In genomic region chr2:84908948-84909713, GRCh38 we compare ENCODE assay signal across 10 cellular contexts. TPM values are rescaled to one million over a fixed set of nuclear protein-coding genes. Genes with fewer than 3 reads are reported as not detected.
DNase-seq lines count a peak whose midpoint lies in the region; TF ChIP-seq lines count a peak whose summit lies in the region.
"Had no signal": no experiment of that assay in that cellular context is flagged by ENCODE, and none has a peak within 500 bp of the region (broad histone marks: within the 10 kb centered on the region; RNA-seq: fewer than 3 reads in every experiment).

No MANE protein-coding gene starts in this region.

- H3K79me2 ChIP-seq in OCI-LY3 (ENCODE audit: low read length), result peaks cover 21% of the 10 kb centered on the region

- peaks cover 3% of the 10 kb centered on the region for H3K79me1 ChIP-seq in neuronal stem cell (ENCODE audit: low read depth, low read length)

- H4K8ac ChIP-seq in neuronal stem cell (ENCODE audit: low read depth, low read length), result no peak overlapping the region

- H3K27me3 ChIP-seq in OCI-LY3 (ENCODE audit: low read depth, low read length) (peaks cover 6% of the 10 kb centered on the region; the same call in 1 of the 2 replicates), neuronal stem cell (ENCODE audit: control insufficient read depth in 3 of 3, insufficient read depth in 3 of 3, low read depth in 1 of 3, low read length in 3 of 3) (peaks cover 0 to 7% (median 0%) of the 10 kb centered on the region in 3 experiments)

- H2AFZ ChIP-seq in OCI-LY3 (ENCODE audit: low read depth, low read length) (no peak overlapping the region), neuronal stem cell (ENCODE audit: low read length) (no peak overlapping the region)

- peaks cover 22% of the 10 kb centered on the region for H3K36me3 Mint-ChIP-seq in chondrocyte (ENCODE audit: low read depth)

- no peak overlapping the region for H3K4ac ChIP-seq in neuronal stem cell (ENCODE audit: low read length)

- H3K14ac ChIP-seq in neuronal stem cell (ENCODE audit: low read length), result no peak overlapping the region

- H2BK15ac ChIP-seq in neuronal stem cell (ENCODE audit: low read length), result no peak overlapping the region

- peaks cover 15% of the 10 kb centered on the region for H3K9me3 Mint-ChIP-seq in chondrocyte (ENCODE audit: low read depth)

- peaks cover 15% of the 10 kb centered on the region for H4K20me1 ChIP-seq in OCI-LY3 (ENCODE audit: insufficient read depth, low read length)

- no CpG with 5 or more reads among the region's 2 CpGs for WGBS in neuronal stem cell (ENCODE audit: extremely low coverage in 2 of 2, insufficient read length in 2 of 2, insufficient replicate concordance in 1 of 2), 2 donors

- no peak overlapping the region for H2BK120ac ChIP-seq in neuronal stem cell (ENCODE audit: low read depth, low read length)

- H3K18ac ChIP-seq in neuronal stem cell (ENCODE audit: low read length), result peak overlapping the region; percentile 25

- no peak overlapping the region for H2BK12ac ChIP-seq in neuronal stem cell (ENCODE audit: low read length)

- H2AK5ac ChIP-seq in neuronal stem cell (ENCODE audit: low read depth, low read length), result no peak overlapping the region

- H3K4me3 Mint-ChIP-seq in chondrocyte (ENCODE audit: unreplicated experiment), result no peak overlapping the region

- H4K91ac ChIP-seq in neuronal stem cell (ENCODE audit: low read depth, low read length, poor library complexity), result no peak overlapping the region

- H3K27ac ChIP-seq in OCI-LY3 (ENCODE audit: low read length) (peak overlapping the region; percentile 6; the same call in 1 of the 2 replicates), neuronal stem cell (replicated peaks; ENCODE audit: low read length) (no peak overlapping the region)

- H2BK5ac ChIP-seq in neuronal stem cell (ENCODE audit: low read length), result no peak overlapping the region

- H3K9me3 ChIP-seq in OCI-LY3 (ENCODE audit: insufficient read depth, low read length), result no peaks in the 10 kb centered on the region
- peaks cover 0 to 7% of the 10 kb centered on the region in 2 donors for H3K9me3 ChIP-seq in neuronal stem cell (replicated peaks in 1 of 2; ENCODE audit: control insufficient read depth in 2 of 2, insufficient read depth in 1 of 2, low read depth in 1 of 2, low read length in 2 of 2)

- H3K27me3 Mint-ChIP-seq in chondrocyte (ENCODE audit: low read depth), result no peaks in the 10 kb centered on the region
- H3K27me3 Mint-ChIP-seq: stimulated activated memory B cell treated with anti-CD40 and anti-IgM and Interleukin-4, amounts not matched to agents 10 μg/mL and 1 μg/mL and 100 μg/mL, for 72 hours had no signal

- TF ChIP-seq CTCF in OCI-LY3 (IDR thresholded peaks at IDR 0.05; ENCODE audit: low read depth, low read length) (no peak), chondrocyte (IDR thresholded peaks at IDR 0.05) (no peak)

- DNase-seq in NOMO-1 treated with DMSO at 0.1 percent for 48 hours (lab: John Stamatoyannopoulos, UW; ENCODE audit: unreplicated experiment) (peak; percentile 34), NOMO-1 treated with dmso at 0.1 percent for 144 hours (lab: John Stamatoyannopoulos, UW; ENCODE audit: unreplicated experiment) (no peak), chondrocyte (ENCODE audit: low spot score) (no peak), neuronal stem cell (ENCODE audit: low spot score) (no peak), 8988T (no peak), NCI-H2227 treated with DMSO at 0.1 percent for 48 hours (lab: John Stamatoyannopoulos, UW) (no peak), NCI-H82 (lab: John Stamatoyannopoulos, UW) (no peak)
- DNase-seq: NCI-H146 had no signal

- H3K4me2 ChIP-seq in OCI-LY3 (ENCODE audit: low read length) (no peak overlapping the region), neuronal stem cell (ENCODE audit: insufficient read depth, low read length, poor library complexity, severe bottlenecking) (no peak overlapping the region)

- H3K9ac ChIP-seq in OCI-LY3 (ENCODE audit: low read length) (no peak overlapping the region), neuronal stem cell (ENCODE audit: low read depth, low read length, poor library complexity) (peak overlapping the region; percentile 35)

- peaks cover 22% of the 10 kb centered on the region for H3K4me1 ChIP-seq in OCI-LY3 (ENCODE audit: low read length)
- H3K4me1 ChIP-seq in neuronal stem cell (ENCODE audit: control insufficient read depth in 2 of 2, insufficient read depth in 1 of 2, low read depth in 1 of 2, low read length in 2 of 2), result peaks cover 2 to 9% of the 10 kb centered on the region in 2 donors

- no peak overlapping the region for H3K4me3 ChIP-seq in OCI-LY3 (ENCODE audit: low read length)
- H3K4me3 ChIP-seq in neuronal stem cell (ENCODE audit: low read length in 2 of 2), result peak overlapping the region in 1 of 2 donors; percentile 21

- H3K27ac Mint-ChIP-seq in chondrocyte (ENCODE audit: unreplicated experiment), result peak overlapping the region; percentile 19

- H3K36me3 ChIP-seq in OCI-LY3 (replicated peaks; ENCODE audit: low read depth, low read length), result peaks cover 34% of the 10 kb centered on the region
- peaks cover 10 to 13% of the 10 kb centered on the region in 2 donors for H3K36me3 ChIP-seq in neuronal stem cell (replicated peaks in 1 of 2; ENCODE audit: control insufficient read depth in 2 of 2, insufficient read depth in 2 of 2, low read length in 2 of 2)

- peaks cover 28% of the 10 kb centered on the region for H3K4me1 Mint-ChIP-seq in chondrocyte (ENCODE audit: low read depth)

- peak overlapping the region; percentile 59 for H3K23ac ChIP-seq in neuronal stem cell (ENCODE audit: low read depth, low read length, poor library complexity)

RNA-seq across cellular contexts. Expression of gene TMSB10, which starts 3.7 kb away (rescaled TPM):
- 1,771 to 2,562 TPM (median 2,521 TPM) in 3 replicates for total RNA-seq in chondrocyte
- 1,798 TPM for polyA plus RNA-seq in neuronal stem cell (2013, experiment 1 of 2)
- polyA plus RNA-seq in neuronal stem cell (2013, experiment 2 of 2), result 1,767 TPM

RNA-seq across cellular contexts. Expression of gene TRABD2A, which starts 28.2 kb away (rescaled TPM):
- total RNA-seq in chondrocyte, result 0.37 to 1.2 TPM (median 0.82 TPM) in 3 replicates
- 11.7 TPM for polyA plus RNA-seq in neuronal stem cell (2013, experiment 1 of 2)
- 11.8 TPM for polyA plus RNA-seq in neuronal stem cell (2013, experiment 2 of 2)
